In genomic region chr3:107927361-107928083, GRCh38 we compare ENCODE assay signal across 8 cellular contexts.
A peak's percentile ranks its signal among the peaks of the same experiment; 100 is the strongest.
DNase-seq lines count a peak whose midpoint lies in the region; ATAC-seq, FAIRE-seq and TF ChIP-seq lines count a peak whose summit lies in the region.

No MANE protein-coding gene starts in this region.

- H3K27me3 Mint-ChIP-seq in activated naive CD8-positive, alpha-beta T cell treated with anti-CD3 and anti-CD28 coated beads for 36 hours, result peaks cover 12% of the 10 kb centered on the region

- H3K36me3 Mint-ChIP-seq in activated naive CD8-positive, alpha-beta T cell treated with anti-CD3 and anti-CD28 coated beads for 36 hours, result no peaks in the 10 kb centered on the region

- intact Hi-C loops in Right ventricle myocardium superior (cut with DNase I), result no loop called here
- intact Hi-C loops in pancreas (cut with DNase I), result no loop called here
- intact Hi-C loops in thyroid gland (cut with DNase I), result loop anchor here (5.0 kb wide), 1 partner anchor 70 kb away; no protein-coding TSS in a partner anchor

- H3K4me1 ChIP-seq in pancreas (no peaks in the 10 kb centered on the region), thyroid gland (peaks cover 0 to 10% of the 10 kb centered on the region in 2 donors)

- TF ChIP-seq CTCF in pancreas (IDR thresholded peaks at IDR 0.05) (peak; percentile 86 to 96 (median 88)), thyroid gland (IDR thresholded peaks at IDR 0.05) (peak; percentile 66 to 90 (median 80))

- DNase-seq in ELR (ENCODE audit: low read depth) (peak; percentile 88), H7 (peak; percentile 87), M059J (ENCODE audit: low read depth) (peak; percentile 79), SK-N-MC (ENCODE audit: low read depth, low spot score) (no peak), Right ventricle myocardium superior (peak; percentile 84), pancreas (peak; percentile 47 to 89 (median 68)), thyroid gland (peak; percentile 72)
- peak; percentile 77 for DNase-seq in activated naive CD8-positive, alpha-beta T cell treated with anti-CD3 and anti-CD28 coated beads for 36 hours

- peak overlapping the region; percentile 12 for H3K27ac Mint-ChIP-seq in activated naive CD8-positive, alpha-beta T cell treated with anti-CD3 and anti-CD28 coated beads for 36 hours

- ATAC-seq in Right ventricle myocardium superior (ENCODE audit: poor library complexity) (peak; percentile 99), pancreas (peak; percentile 97 to 99 (median 99))

- H3K4me3 ChIP-seq in H7 (ENCODE audit: insufficient read depth, low read depth, low read length) (peak overlapping the region; percentile 58), SK-N-MC (peak overlapping the region; percentile 84), pancreas (peak overlapping the region; percentile 39 to 56 (median 50)), thyroid gland (replicated peaks in 1 of 3) (peak overlapping the region in 2 of 3 donors; percentile 36 to 70)

- H3K9ac ChIP-seq in SK-N-MC (ENCODE audit: insufficient read length), result no peak overlapping the region

- H3K27ac ChIP-seq in SK-N-MC (no peak overlapping the region), pancreas (no peak overlapping the region), thyroid gland (no peak overlapping the region)

- H3K36me3 ChIP-seq in H7 (replicated peaks; ENCODE audit: control insufficient read depth, insufficient read depth, low read length), result no peaks in the 10 kb centered on the region
- H3K36me3 ChIP-seq in SK-N-MC (ENCODE audit: insufficient read depth, low read length), result no peaks in the 10 kb centered on the region
- H3K36me3 ChIP-seq in pancreas, result no peaks in the 10 kb centered on the region
- H3K36me3 ChIP-seq in thyroid gland, result no peaks in the 10 kb centered on the region

- FAIRE-seq in pancreas (lab: Jason Lieb, UNC), result no peak

- no peaks in the 10 kb centered on the region for H3K9me3 Mint-ChIP-seq in activated naive CD8-positive, alpha-beta T cell treated with anti-CD3 and anti-CD28 coated beads for 36 hours

- H3K9me3 ChIP-seq in SK-N-MC (ENCODE audit: low read depth, low read length) (no peaks in the 10 kb centered on the region), pancreas (no peaks in the 10 kb centered on the region), thyroid gland (no peaks in the 10 kb centered on the region)

- H3K27me3 ChIP-seq in H7 (ENCODE audit: control insufficient read depth, insufficient read depth, low read length) (peaks cover 4% of the 10 kb centered on the region; the same call in 1 of the 2 replicates), pancreas (no peaks in the 10 kb centered on the region), thyroid gland (no peaks in the 10 kb centered on the region)

- 2% methylated on average over 55 of the region's 55 CpGs for WGBS in pancreas, 2 donors
- 2 to 3% methylated on average over 41 to 54 of the region's 55 CpGs for WGBS in thyroid gland, 2 donors

- TF ChIP-seq POLR2A in thyroid gland (IDR thresholded peaks at IDR 0.05), result no peak

- peak overlapping the region; percentile 82 for H3K4me3 Mint-ChIP-seq in activated naive CD8-positive, alpha-beta T cell treated with anti-CD3 and anti-CD28 coated beads for 36 hours

- H3K4me1 Mint-ChIP-seq in activated naive CD8-positive, alpha-beta T cell treated with anti-CD3 and anti-CD28 coated beads for 36 hours, result peaks cover 17% of the 10 kb centered on the region
